ENCODE assay signal across 1 cellular context in genomic region chrX:85994787-85995186, GRCh38.
TF ChIP-seq lines count a peak whose summit lies in the region.

No MANE protein-coding gene starts in this region.

TF ChIP-seq in SK-N-SH, 30 proteins besides CTCF, POLR2A, EP300 and RAD21 (continued from another document):
- no peak for TF ChIP-seq POLR2AphosphoS5 (IDR thresholded peaks at IDR 0.05; ENCODE audit: low read depth, low read length)
- no peak for TF ChIP-seq NFIC (IDR thresholded peaks at IDR 0.05; ENCODE audit: borderline replicate concordance)
TF ChIP-seq in SK-N-SH: peak in this region for 0.
